ENCODE assay signal across 11 cellular contexts in the genomic region with DNA sequence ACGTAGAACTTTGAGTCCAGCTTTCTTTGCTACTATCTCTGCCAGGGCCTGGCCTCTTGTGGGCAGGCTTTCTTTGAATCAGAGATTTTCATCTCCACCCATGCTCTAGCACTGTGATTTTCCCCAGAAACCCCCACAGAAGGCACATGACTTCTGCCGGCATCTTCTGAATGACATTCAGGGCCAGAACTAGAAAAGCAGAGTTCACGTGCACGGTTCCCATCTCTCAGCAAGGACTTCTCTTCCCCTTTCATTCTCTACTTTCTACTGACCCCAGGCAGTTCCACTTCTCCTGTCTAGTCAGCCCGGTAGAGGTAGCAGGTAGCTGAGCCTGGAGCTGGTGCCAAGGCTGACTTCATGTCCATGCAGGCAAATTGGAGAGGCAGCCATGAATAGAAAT. TPM values are rescaled to one million over a fixed set of nuclear protein-coding genes. Genes with fewer than 3 reads are reported as not detected.
DNase-seq lines count a peak whose midpoint lies in the region; ATAC-seq and TF ChIP-seq lines count a peak whose summit lies in the region.
"Had no signal": no experiment of that assay in that cellular context is flagged by ENCODE, and none has a peak within 500 bp of the region (broad histone marks: within the 10 kb centered on the region; RNA-seq: fewer than 3 reads in every experiment).

No MANE protein-coding gene starts in this region.

- no peaks in the 10 kb centered on the region for H3K27me3 ChIP-seq in gastroesophageal sphincter
- H3K27me3 ChIP-seq: BLaER1 had no signal

- no peak for TF ChIP-seq EP300 in gastroesophageal sphincter (IDR thresholded peaks at IDR 0.05)

- H3K27me3 Mint-ChIP-seq in activated naive CD8-positive, alpha-beta T cell = no peaks in the 10 kb centered on the region
- H3K27me3 Mint-ChIP-seq in activated naive CD8-positive, alpha-beta T cell treated with anti-CD3 and anti-CD28 coated beads for 36 hours = no peaks in the 10 kb centered on the region
- H3K27me3 Mint-ChIP-seq in T-helper 17 cell = no peaks in the 10 kb centered on the region
- H3K27me3 Mint-ChIP-seq in stimulated activated naive CD8-positive, alpha-beta T cell treated with anti-CD3 and anti-CD28 coated beads, Interleukin-15, Interleukin-2, amounts not matched to agents 100 ng/mL and 50 ng/mL, for 24 hours = no peaks in the 10 kb centered on the region

- H3K4me3 Mint-ChIP-seq in activated naive CD8-positive, alpha-beta T cell = no peak overlapping the region
- no peak overlapping the region for H3K4me3 Mint-ChIP-seq in activated naive CD8-positive, alpha-beta T cell treated with anti-CD3 and anti-CD28 coated beads for 36 hours
- H3K4me3 Mint-ChIP-seq in T-helper 17 cell = peak overlapping the region; percentile 55
- no peak overlapping the region for H3K4me3 Mint-ChIP-seq in stimulated activated naive CD8-positive, alpha-beta T cell treated with anti-CD3 and anti-CD28 coated beads, Interleukin-15, Interleukin-2, amounts not matched to agents 100 ng/mL and 50 ng/mL, for 24 hours

- peaks cover 4% of the 10 kb centered on the region for H3K36me3 Mint-ChIP-seq in activated naive CD8-positive, alpha-beta T cell
- peaks cover 15% of the 10 kb centered on the region for H3K36me3 Mint-ChIP-seq in activated naive CD8-positive, alpha-beta T cell treated with anti-CD3 and anti-CD28 coated beads for 36 hours
- peaks cover 11% of the 10 kb centered on the region for H3K36me3 Mint-ChIP-seq in T-helper 17 cell (ENCODE audit: low read depth)
- H3K36me3 Mint-ChIP-seq in stimulated activated naive CD8-positive, alpha-beta T cell treated with anti-CD3 and anti-CD28 coated beads, Interleukin-15, Interleukin-2, amounts not matched to agents 100 ng/mL and 50 ng/mL, for 24 hours (ENCODE audit: low read depth) = peaks cover 37% of the 10 kb centered on the region

- peak overlapping the region; percentile 72 for H3K27ac Mint-ChIP-seq in activated naive CD8-positive, alpha-beta T cell
- no peak overlapping the region for H3K27ac Mint-ChIP-seq in activated naive CD8-positive, alpha-beta T cell treated with anti-CD3 and anti-CD28 coated beads for 36 hours
- H3K27ac Mint-ChIP-seq in T-helper 17 cell = peak overlapping the region; percentile 97
- H3K27ac Mint-ChIP-seq in stimulated activated naive CD8-positive, alpha-beta T cell treated with anti-CD3 and anti-CD28 coated beads, Interleukin-15, Interleukin-2, amounts not matched to agents 100 ng/mL and 50 ng/mL, for 24 hours = peak overlapping the region; percentile 69

- ATAC-seq in HG02623 (IDR thresholded peaks at IDR 0.05; ENCODE audit: unreplicated experiment) (peak; percentile 58), T-helper 17 cell (peak; percentile 90), gastroesophageal sphincter (no peak)

- H3K27ac ChIP-seq in gastroesophageal sphincter = no peak overlapping the region
- H3K27ac ChIP-seq: BLaER1 had no signal

- TF ChIP-seq POLR2A in gastroesophageal sphincter (IDR thresholded peaks at IDR 0.05) = no peak

- no peaks in the 10 kb centered on the region for H3K36me3 ChIP-seq in gastroesophageal sphincter

- WGBS in gastroesophageal sphincter (ENCODE audit: low coverage in 1 of 2), 2 donors = 74 to 86% methylated on average over 1 to 5 of the region's 5 CpGs

- H3K4me1 ChIP-seq in gastroesophageal sphincter = no peaks in the 10 kb centered on the region

- no peaks in the 10 kb centered on the region for H3K9me3 Mint-ChIP-seq in activated naive CD8-positive, alpha-beta T cell (ENCODE audit: low read depth)
- H3K9me3 Mint-ChIP-seq in activated naive CD8-positive, alpha-beta T cell treated with anti-CD3 and anti-CD28 coated beads for 36 hours = no peaks in the 10 kb centered on the region
- H3K9me3 Mint-ChIP-seq in stimulated activated naive CD8-positive, alpha-beta T cell treated with anti-CD3 and anti-CD28 coated beads, Interleukin-15, Interleukin-2, amounts not matched to agents 100 ng/mL and 50 ng/mL, for 24 hours = no peaks in the 10 kb centered on the region

- DNase-seq in activated naive CD8-positive, alpha-beta T cell treated with anti-CD3 and anti-CD28 coated beads for 36 hours = no peak
- DNase-seq in T-helper 17 cell = no peak
- no peak for DNase-seq in NCI-H526 treated with DMSO at 0.1 percent for 48 hours (lab: John Stamatoyannopoulos, UW)
- DNase-seq in NCI-H2107 treated with DMSO at 0.1 percent for 48 hours (lab: John Stamatoyannopoulos, UW; ENCODE audit: unreplicated experiment) = no peak
- DNase-seq: NCI-H1105 treated with DMSO at 0.1 percent for 48 hours, RPMI8226 had no signal

- no peak overlapping the region for H3K4me3 ChIP-seq in gastroesophageal sphincter
- H3K4me3 ChIP-seq: BLaER1 had no signal

- H3K9me3 ChIP-seq in T-helper 17 cell (ENCODE audit: control insufficient read depth, low read length, poor library complexity, severe bottlenecking) (no peaks in the 10 kb centered on the region), gastroesophageal sphincter (no peaks in the 10 kb centered on the region)
- H3K9me3 ChIP-seq: BLaER1 had no signal

- H3K4me1 Mint-ChIP-seq in activated naive CD8-positive, alpha-beta T cell (ENCODE audit: low read depth) = peaks cover 16% of the 10 kb centered on the region
- peaks cover 10% of the 10 kb centered on the region for H3K4me1 Mint-ChIP-seq in activated naive CD8-positive, alpha-beta T cell treated with anti-CD3 and anti-CD28 coated beads for 36 hours
- peaks cover 46% of the 10 kb centered on the region for H3K4me1 Mint-ChIP-seq in T-helper 17 cell
- peaks cover 53% of the 10 kb centered on the region for H3K4me1 Mint-ChIP-seq in stimulated activated naive CD8-positive, alpha-beta T cell treated with anti-CD3 and anti-CD28 coated beads, Interleukin-15, Interleukin-2, amounts not matched to agents 100 ng/mL and 50 ng/mL, for 24 hours (ENCODE audit: low read depth)

- TF ChIP-seq CTCF in gastroesophageal sphincter (IDR thresholded peaks at IDR 0.05) = no peak

RNA-seq across cellular contexts. Expression of gene BATF, which starts 26.9 kb away (rescaled TPM):
- 10 to 100 TPM; 46.2 to 47.9 TPM for total RNA-seq in activated naive CD8-positive, alpha-beta T cell treated with anti-CD3 and anti-CD28 coated beads for 36 hours
- total RNA-seq in T-helper 17 cell = 10 to 100 TPM; 20.3 to 21.3 TPM
- total RNA-seq in gastroesophageal sphincter = 10 to 100 TPM in 1 of 4 donors, 1 to 10 TPM in 3; 2.6 to 16.8 (median 3.2) TPM

RNA-seq across cellular contexts. Expression of gene FLVCR2, which starts 29.3 kb away (rescaled TPM):
- total RNA-seq in activated naive CD8-positive, alpha-beta T cell treated with anti-CD3 and anti-CD28 coated beads for 36 hours = under 1 TPM; 0.64 to 0.78 TPM
- 1 to 10 TPM; 6.5 to 8.1 TPM for total RNA-seq in T-helper 17 cell
- 1 to 10 TPM; 1.9 to 5.8 (median 4.1) TPM for total RNA-seq in gastroesophageal sphincter
